ENCODE assay signal across 8 cellular contexts in genomic region chr1:150487763-150488115, GRCh38. TPM values are rescaled to one million over a fixed set of nuclear protein-coding genes. Genes with fewer than 3 reads are reported as not detected.
DNase-seq lines count a peak whose midpoint lies in the region; ATAC-seq, FAIRE-seq and TF ChIP-seq lines count a peak whose summit lies in the region.

No MANE protein-coding gene starts in this region.

- peak overlapping the region; percentile 78 for H3K27ac ChIP-seq in DND-41 (ENCODE audit: low read length)
- no peak overlapping the region for H3K27ac ChIP-seq in PC-3 (ENCODE audit: low read length)
- H3K27ac ChIP-seq in endothelial cell of umbilical vein (ENCODE audit: insufficient read depth, low read depth, low read length) = peak overlapping the region; percentile 26
- no peak overlapping the region for H3K27ac ChIP-seq in ovary

- BruUV-seq in PC-3 (replicated peaks; lab: Mats Ljungman, UMichigan) = TSS peak; percentile 84
- no TSS peak for BruUV-seq in endothelial cell of umbilical vein (replicated peaks; lab: Mats Ljungman, UMichigan)

- TF ChIP-seq CTCF in DND-41 (IDR thresholded peaks at IDR 0.05; ENCODE audit: borderline replicate concordance, extremely low read depth, low read length, poor library complexity, severe bottlenecking) (no peak), PC-3 (conservative IDR thresholded peaks at IDR 0.05; ENCODE audit: low read depth, low read length) (no peak), endothelial cell of umbilical vein (IDR thresholded peaks at IDR 0.05; ENCODE audit: extremely low read depth in 1 of 2, insufficient read depth in 1 of 2, low read depth in 1 of 2, low read length in 2 of 2) (no peak), ovary (IDR thresholded peaks at IDR 0.05) (no peak)

- dilution Hi-C loops in endothelial cell of umbilical vein (cut with MboI; ENCODE audit: extremely low pct_ligation_motif_present, low sequenced_read_pairs) = no loop called here

- POLR2A ChIA-PET in PC-3 (lab: Charles Lee; ENCODE audit: unreplicated experiment) (interaction anchor here (0.7 kb wide), 1 partner anchor 14 kb away, joined by 4 read pairs; no protein-coding TSS in a partner anchor), endothelial cell of umbilical vein (lab: Charles Lee) (interaction anchor here (0.6 kb wide), 1 partner anchor 183 kb away, joined by 8 read pairs; no protein-coding TSS in a partner anchor)

- DNase-seq in DND-41 = no peak
- no peak for DNase-seq in PC-3
- no peak for DNase-seq in endothelial cell of umbilical vein (ENCODE audit: low read depth, low spot score)
- DNase-seq in ovary = peak in 1 of 5 donors; percentile 24
- no peak for DNase-seq in GM12891 (ENCODE audit: insufficient read length, low spot score)

- H3K4me1 ChIP-seq in DND-41 (ENCODE audit: insufficient read depth, low read length) = peaks cover 15% of the 10 kb centered on the region
- H3K4me1 ChIP-seq in PC-3 (ENCODE audit: insufficient read depth, low read length) = peaks cover 7% of the 10 kb centered on the region
- H3K4me1 ChIP-seq in endothelial cell of umbilical vein (ENCODE audit: control insufficient read depth, extremely low read depth, insufficient read depth, low read length) = peaks cover 7% of the 10 kb centered on the region
- peaks cover 6% of the 10 kb centered on the region for H3K4me1 ChIP-seq in ovary (ENCODE audit: insufficient read depth)

- CTCF ChIA-PET in PC-3 (lab: Charles Lee) = interaction anchor here (0.6 to 0.8 kb wide), 2 partner anchors 29 to 435 kb away, joined by 3 read pairs; no protein-coding TSS in a partner anchor
- CTCF ChIA-PET in endothelial cell of umbilical vein (lab: Charles Lee) = interaction anchor here (1.1 to 1.2 kb wide), 2 partner anchors 28 to 45 kb away, joined by 3 to 8 read pairs; partner anchors contain the start of gene FALEC

- no peak for ATAC-seq in DND-41 (ENCODE audit: insufficient read depth, low read depth)
- ATAC-seq in PC-3 = peak; percentile 10
- ATAC-seq in GM18909 (IDR thresholded peaks at IDR 0.05; ENCODE audit: poor library complexity, unreplicated experiment) = no peak
- ATAC-seq in GM21619 (IDR thresholded peaks at IDR 0.05; ENCODE audit: unreplicated experiment) = no peak
- ATAC-seq in GM21737 (IDR thresholded peaks at IDR 0.05; ENCODE audit: unreplicated experiment) = no peak

- H3K4me2 ChIP-seq in DND-41 (ENCODE audit: insufficient read depth, low read length) (peak overlapping the region; percentile 97), PC-3 (ENCODE audit: low read length) (peak overlapping the region; percentile 90), endothelial cell of umbilical vein (ENCODE audit: insufficient read depth, low read length) (peak overlapping the region; percentile 87)

- H3K9me2 ChIP-seq in PC-3 (replicated peaks; ENCODE audit: low read length) = no peaks in the 10 kb centered on the region

- peak overlapping the region; percentile 85 for H2AFZ ChIP-seq in DND-41 (ENCODE audit: low read depth, low read length)
- peak overlapping the region; percentile 99 for H2AFZ ChIP-seq in PC-3 (ENCODE audit: low read length)
- H2AFZ ChIP-seq in endothelial cell of umbilical vein (ENCODE audit: low read depth, low read length) = peak overlapping the region; percentile 17

- H3K4me3 ChIP-seq in DND-41 (ENCODE audit: low read depth in 1 of 2, low read length in 2 of 2) (peak overlapping the region; percentile 71 to 81), PC-3 (ENCODE audit: low read length) (peak overlapping the region; percentile 84), endothelial cell of umbilical vein (replicated peaks in 1 of 3; ENCODE audit: insufficient read depth in 1 of 3, low read depth in 1 of 3, low read length in 3 of 3) (peak overlapping the region; percentile 53 to 81 (median 65)), ovary (peak overlapping the region; percentile 61)

- H3K9me1 ChIP-seq in endothelial cell of umbilical vein (replicated peaks; ENCODE audit: control insufficient read depth, extremely low read depth, insufficient read depth, low read length) = no peaks in the 10 kb centered on the region

- WGBS in ovary, 3 donors = 3 to 5% (median 3%) methylated on average over 7 of the region's 7 CpGs

- no peak for TF ChIP-seq EP300 in ovary (IDR thresholded peaks at IDR 0.05)

- H3K9me3 ChIP-seq in DND-41 (ENCODE audit: insufficient read depth, low read length, severe bottlenecking) = no peaks in the 10 kb centered on the region
- H3K9me3 ChIP-seq in PC-3 (ENCODE audit: low read length) = no peaks in the 10 kb centered on the region
- no peaks in the 10 kb centered on the region for H3K9me3 ChIP-seq in endothelial cell of umbilical vein (replicated peaks; ENCODE audit: control insufficient read depth, insufficient read depth, low read length)
- no peaks in the 10 kb centered on the region for H3K9me3 ChIP-seq in ovary

- H4K20me1 ChIP-seq in DND-41 (ENCODE audit: insufficient read depth, low read length) (no peaks in the 10 kb centered on the region), PC-3 (ENCODE audit: low read length) (no peaks in the 10 kb centered on the region), endothelial cell of umbilical vein (replicated peaks; ENCODE audit: control insufficient read depth, extremely low read depth, insufficient read depth, low read length) (no peaks in the 10 kb centered on the region)

- peak overlapping the region; percentile 70 for H3K9ac ChIP-seq in DND-41 (ENCODE audit: low read depth, low read length)
- H3K9ac ChIP-seq in PC-3 (ENCODE audit: low read length) = peak overlapping the region; percentile 83
- peak overlapping the region; percentile 75 for H3K9ac ChIP-seq in endothelial cell of umbilical vein (replicated peaks; ENCODE audit: extremely low read depth, insufficient read depth, low read length)

- FAIRE-seq in endothelial cell of umbilical vein (lab: Jason Lieb, UNC) (peak; percentile 66), GM12891 (lab: Jason Lieb, UNC) (no peak)

- intact Hi-C loops in PC-3 (cut with micrococcal nuclease) = loop anchor here (5.0 kb wide), 1 partner anchor 40 kb away; no protein-coding TSS in a partner anchor
- intact Hi-C loops in endothelial cell of umbilical vein (cut with micrococcal nuclease) = loop anchor here (1.0 to 2.0 kb wide), 4 partner anchors 21 to 71 kb away; partner anchors contain the start of genes ECM1 and FALEC
- intact Hi-C loops in ovary (cut with DNase I) = no loop called here

- H3K79me2 ChIP-seq in DND-41 (ENCODE audit: insufficient read depth, low read length) (peaks cover 16% of the 10 kb centered on the region), PC-3 (ENCODE audit: low read length) (peaks cover 10% of the 10 kb centered on the region), endothelial cell of umbilical vein (ENCODE audit: control insufficient read depth, insufficient read depth, low read length) (no peaks in the 10 kb centered on the region)

- H3K36me3 ChIP-seq in DND-41 (ENCODE audit: insufficient read depth, low read length) = peaks cover 33% of the 10 kb centered on the region
- H3K36me3 ChIP-seq in PC-3 (ENCODE audit: low read depth, low read length) = peaks cover 22% of the 10 kb centered on the region
- H3K36me3 ChIP-seq in endothelial cell of umbilical vein (ENCODE audit: control insufficient read depth in 2 of 2, extremely low read depth in 1 of 2, insufficient read depth in 2 of 2, low read length in 2 of 2) = peaks cover 3 to 7% of the 10 kb centered on the region in 2 experiments
- H3K36me3 ChIP-seq in ovary = no peaks in the 10 kb centered on the region

- no peaks in the 10 kb centered on the region for H3F3A ChIP-seq in PC-3 (ENCODE audit: low read length, unreplicated experiment)

- no peak for TF ChIP-seq POLR2A in endothelial cell of umbilical vein (IDR thresholded peaks at IDR 0.05; ENCODE audit: low read depth, low read length)
- TF ChIP-seq POLR2A in ovary (IDR thresholded peaks at IDR 0.05) = no peak
- TF ChIP-seq POLR2A in GM12891 (IDR thresholded peaks at IDR 0.05; ENCODE audit: low read depth, low read length) = no peak

- no peaks in the 10 kb centered on the region for H3K27me3 ChIP-seq in DND-41 (ENCODE audit: insufficient read depth, low read length, poor library complexity)
- no peaks in the 10 kb centered on the region for H3K27me3 ChIP-seq in PC-3 (ENCODE audit: low read length)
- H3K27me3 ChIP-seq in endothelial cell of umbilical vein (ENCODE audit: control insufficient read depth in 2 of 2, insufficient read depth in 2 of 2, low read length in 2 of 2) = no peaks in the 10 kb centered on the region
- no peaks in the 10 kb centered on the region for H3K27me3 ChIP-seq in ovary

RNA-seq across cellular contexts. Expression of gene TARS2, which starts 0.5 kb away (rescaled TPM):
- 56.2 and 61.6 TPM in 2 replicates for total RNA-seq in PC-3 (2014; rRNA removed)
- 20.6 and 21.5 TPM in 2 replicates for total RNA-seq in endothelial cell of umbilical vein
- polyA plus RNA-seq in endothelial cell of umbilical vein = 17.9 and 22.0 TPM in 2 replicates
- 15.3 and 15.9 TPM in 2 replicates for polyA plus RNA-seq in endothelial cell of umbilical vein (2011; cell fraction: cytosol; rRNA removed)
- 19.4 and 37.8 TPM in 2 replicates for polyA plus RNA-seq in endothelial cell of umbilical vein (2011; cell fraction: nucleus; rRNA removed)
- 12.3 and 12.6 TPM in 2 replicates for polyA plus RNA-seq in endothelial cell of umbilical vein (2012)
- 15.5 and 16.0 TPM in 2 replicates for polyA minus RNA-seq in endothelial cell of umbilical vein
- polyA minus RNA-seq in endothelial cell of umbilical vein (2011; cell fraction: cytosol; rRNA and poly(A)+ RNA removed) = 20.0 TPM
- 8.5 and 14.7 TPM in 2 replicates for polyA minus RNA-seq in endothelial cell of umbilical vein (2011; cell fraction: nucleus; rRNA and poly(A)+ RNA removed)
- 10 to 100 TPM in 6 of 7 donors, 1 to 10 TPM in 1; 8.0 to 24.3 (median 17.2) TPM for total RNA-seq in ovary
- polyA plus RNA-seq in ovary = 10 to 100 TPM; 15.1 to 20.2 TPM
- 27.7 TPM for polyA plus RNA-seq in GM12891 (2012; ENCODE audit: low read depth, missing spikeins)

RNA-seq across cellular contexts. Expression of gene ECM1, which starts 20.2 kb away (rescaled TPM):
- total RNA-seq in PC-3 (2014; rRNA removed) = 2.3 and 3.7 TPM in 2 replicates
- 7.2 and 7.3 TPM in 2 replicates for total RNA-seq in endothelial cell of umbilical vein
- polyA plus RNA-seq in endothelial cell of umbilical vein = 16.6 and 20.5 TPM in 2 replicates
- 8.3 and 10.8 TPM in 2 replicates for polyA plus RNA-seq in endothelial cell of umbilical vein (2011; cell fraction: cytosol; rRNA removed)
- polyA plus RNA-seq in endothelial cell of umbilical vein (2011; cell fraction: nucleus; rRNA removed) = 12.9 and 14.6 TPM in 2 replicates
- 8.8 and 12.4 TPM in 2 replicates for polyA plus RNA-seq in endothelial cell of umbilical vein (2012)
- polyA minus RNA-seq in endothelial cell of umbilical vein = 7.0 and 10.2 TPM in 2 replicates
- 3.7 TPM for polyA minus RNA-seq in endothelial cell of umbilical vein (2011; cell fraction: cytosol; rRNA and poly(A)+ RNA removed)
- 2.5 and 2.9 TPM in 2 replicates for polyA minus RNA-seq in endothelial cell of umbilical vein (2011; cell fraction: nucleus; rRNA and poly(A)+ RNA removed)
- total RNA-seq in ovary = 10 to 100 TPM in 1 of 7 donors, 1 to 10 TPM in 6; 1.8 to 11.0 (median 6.2) TPM
- polyA plus RNA-seq in ovary = 10 to 100 TPM in 1 of 2 donors, 1 to 10 TPM in 1; 4.3 to 16.7 TPM
- polyA plus RNA-seq in GM12891 (2012; ENCODE audit: low read depth, missing spikeins) = 0.56 TPM

RNA-seq across cellular contexts. Expression of gene FALEC, which starts 27.8 kb away (rescaled TPM):
- 0.73 TPM in 1 of 2 replicates, not detected in the other for total RNA-seq in PC-3 (2014; rRNA removed)
- total RNA-seq in endothelial cell of umbilical vein = not detected in 2 replicates
- not detected in 2 replicates for polyA plus RNA-seq in endothelial cell of umbilical vein
- not detected in 2 replicates for polyA plus RNA-seq in endothelial cell of umbilical vein (2011; cell fraction: cytosol; rRNA removed)
- polyA plus RNA-seq in endothelial cell of umbilical vein (2011; cell fraction: nucleus; rRNA removed) = not detected in 2 replicates
- polyA plus RNA-seq in endothelial cell of umbilical vein (2012) = not detected in 2 replicates
- 0.42 TPM in 1 of 2 replicates, not detected in the other for polyA minus RNA-seq in endothelial cell of umbilical vein
- not detected for polyA minus RNA-seq in endothelial cell of umbilical vein (2011; cell fraction: cytosol; rRNA and poly(A)+ RNA removed)
- polyA minus RNA-seq in endothelial cell of umbilical vein (2011; cell fraction: nucleus; rRNA and poly(A)+ RNA removed) = not detected in 2 replicates
- 1 to 10 TPM in 1 of 7 donors, under 1 TPM in 2, not detected in 4; 0.69 to 1.7 (median 0.86) TPM for total RNA-seq in ovary
- under 1 TPM in 1 of 2 donors, not detected in 1; 0.51 TPM for polyA plus RNA-seq in ovary
- polyA plus RNA-seq in GM12891 (2012; ENCODE audit: low read depth, missing spikeins) = not detected

Comparison
In these comparisons a context has a peak if more than half of its experiments do, and no peak if none do; other contexts are left out.
1. H2AFZ ChIP-seq: peak in every context shown above with its lines; median percentile 99 in PC-3; 85 in DND-41; 17 in endothelial cell of umbilical vein.
2. H3K27ac ChIP-seq: peak in DND-41 (single experiment) and endothelial cell of umbilical vein (single experiment); none in PC-3 (single experiment) and ovary (0 of 2).
3. intact Hi-C loops: an anchor here in PC-3 (5.0 kb wide) and endothelial cell of umbilical vein (1.0 to 2.0 kb wide); none called in ovary.
4. Peak in every context shown above with its lines, with median percentiles within 50 percentile points of each other: H3K4me2 ChIP-seq, H3K4me3 ChIP-seq and H3K9ac ChIP-seq.